Comparison of ENCODE assay signal across 8 cellular contexts in genomic region chr1:109396971-109397370, GRCh38. TPM values are rescaled to one million over a fixed set of nuclear protein-coding genes. Genes with fewer than 3 reads are reported as not detected.
DNase-seq lines count a peak whose midpoint lies in the region; ATAC-seq and TF ChIP-seq lines count a peak whose summit lies in the region.

No MANE protein-coding gene starts in this region.

- H3K36me3 ChIP-seq in HEK293 (ENCODE audit: control insufficient read depth in 2 of 2, insufficient read depth in 1 of 2, low read length in 2 of 2) (peaks cover 5 to 11% of the 10 kb centered on the region in 2 experiments; a peak in 2 of 3 replicates), lung (ENCODE audit: control insufficient read depth in 2 of 2, insufficient read depth in 2 of 2, low read length in 2 of 2) (peaks cover 3 to 10% of the 10 kb centered on the region in 2 donors), upper lobe of left lung (peaks cover 0 to 15% (median 3%) of the 10 kb centered on the region in 4 donors)

- DNase-seq in AG09309 (ENCODE audit: low read depth) (no peak), astrocyte of the cerebellum (ENCODE audit: low read depth) (no peak), lung (ENCODE audit: low spot score) (no peak), upper lobe of left lung (peak in 1 of 2 donors; percentile 55)
- DNase-seq in activated CD4-positive, alpha-beta T cell treated with anti-CD3 and anti-CD28 coated beads for 4 hours = no peak

- in situ Hi-C loops in astrocyte of the cerebellum (cut with HindIII; ENCODE audit: low sequenced_read_pairs) = no loop called here

- POLR2A ChIA-PET in HEK293 (lab: Yijun Ruan, JAX) = interaction anchor here (0.7 to 3.2 kb wide), 9 partner anchors 10 to 297 kb away, joined by 3 to 12 read pairs (median 5); partner anchors contain the start of genes CELSR2 and PSRC1

- H3K27ac ChIP-seq in HEK293 (ENCODE audit: extremely low read depth, low read depth, low read length) (peak overlapping the region; percentile 79; the same call in 1 of the 2 replicates), lung (ENCODE audit: low read depth in 1 of 2, low read length in 1 of 2) (peak overlapping the region; percentile 71 to 92), upper lobe of left lung (peak overlapping the region; percentile 76 to 92 (median 80))

- H3K4me3 ChIP-seq in AG09309 (ENCODE audit: control insufficient read depth, low read depth, low read length) (peak overlapping the region; percentile 65), HEK293 (ENCODE audit: low read depth, low read length) (peak overlapping the region; percentile 67), astrocyte of the cerebellum (ENCODE audit: low read depth, low read length) (peak overlapping the region; percentile 49), lung (peak overlapping the region; percentile 92), upper lobe of left lung (peak overlapping the region; percentile 22 to 98 (median 72))

- H3K9me3 ChIP-seq in HEK293 (ENCODE audit: control insufficient read depth, insufficient read depth, low read depth, low read length) (no peaks in the 10 kb centered on the region), lung (ENCODE audit: control insufficient read depth in 2 of 2, insufficient read depth in 1 of 2, low read length in 1 of 2) (no peaks in the 10 kb centered on the region), upper lobe of left lung (no peaks in the 10 kb centered on the region)

- no peak for TF ChIP-seq POLR2A in upper lobe of left lung (IDR thresholded peaks at IDR 0.05)

- TF ChIP-seq EP300 in upper lobe of left lung (IDR thresholded peaks at IDR 0.05) = no peak

- WGBS in lung, 2 donors = 2 to 8% methylated on average over 14 of the region's 14 CpGs
- WGBS in upper lobe of left lung, 2 donors = 6 to 7% methylated on average over 14 of the region's 14 CpGs

- ATAC-seq in lung (ENCODE audit: insufficient read depth, low FRiP score) = no peak
- ATAC-seq in upper lobe of left lung (ENCODE audit: low FRiP score in 2 of 2) = no peak
- ATAC-seq in GM19023 (IDR thresholded peaks at IDR 0.05; ENCODE audit: unreplicated experiment) = no peak
- no peak for ATAC-seq in esophagus mucosa

- CTCF ChIA-PET in HEK293 (lab: Yijun Ruan, JAX) = interaction anchor here (0.7 to 7.8 kb wide), 8 partner anchors 12 to 137 kb away, joined by 3 to 126 read pairs (median 8); partner anchors contain the start of gene MYBPHL

- H3K4me1 ChIP-seq in HEK293 (ENCODE audit: control insufficient read depth, insufficient read depth, low read length) = peaks cover 16% of the 10 kb centered on the region
- peaks cover 6 to 14% of the 10 kb centered on the region in 2 donors for H3K4me1 ChIP-seq in lung (ENCODE audit: control insufficient read depth in 2 of 2, insufficient read depth in 2 of 2, low read length in 2 of 2)
- H3K4me1 ChIP-seq in upper lobe of left lung = peaks cover 47 to 63% (median 54%) of the 10 kb centered on the region in 4 donors

- H3K27me3 ChIP-seq in lung (ENCODE audit: control insufficient read depth, insufficient read depth) (no peaks in the 10 kb centered on the region), upper lobe of left lung (no peaks in the 10 kb centered on the region)

- TF ChIP-seq CTCF in AG09309 (IDR thresholded peaks at IDR 0.05; ENCODE audit: control insufficient read depth, insufficient read depth, low read depth, low read length, missing control alignments) = no peak
- no peak for TF ChIP-seq CTCF in HEK293 (tag by site-specific recombination; IDR thresholded peaks at IDR 0.05)
- no peak for TF ChIP-seq CTCF in astrocyte of the cerebellum (IDR thresholded peaks at IDR 0.05; ENCODE audit: low read depth, low read length, missing control alignments)
- TF ChIP-seq CTCF in lung (IDR thresholded peaks at IDR 0.05; ENCODE audit: control extremely low read depth, extremely low read depth) = no peak
- TF ChIP-seq CTCF in upper lobe of left lung (IDR thresholded peaks at IDR 0.05) = no peak

TF ChIP-seq in HEK293, 187 proteins besides CTCF, POLR2A, EP300 and RAD21:
- no peak for TF ChIP-seq ZNF558 (tag by site-specific recombination; IDR thresholded peaks at IDR 0.05)
- TF ChIP-seq WT1 (tag by site-specific recombination; IDR thresholded peaks at IDR 0.05) = no peak
- no peak for TF ChIP-seq ZBTB44 (tag by site-specific recombination; IDR thresholded peaks at IDR 0.05)
- TF ChIP-seq ZNF148 (tag by site-specific recombination; IDR thresholded peaks at IDR 0.05; ENCODE audit: borderline replicate concordance) = no peak
- TF ChIP-seq MEIS1 (CRISPR knock-in tag; IDR thresholded peaks at IDR 0.05; ENCODE audit: borderline replicate concordance) = no peak
- no peak for TF ChIP-seq ZNF488 (tag by site-specific recombination; IDR thresholded peaks at IDR 0.05)
- peak; percentile 40 for TF ChIP-seq SP2 (tag by site-specific recombination; IDR thresholded peaks at IDR 0.05)
- TF ChIP-seq ZNF76 (tag by site-specific recombination; IDR thresholded peaks at IDR 0.05; ENCODE audit: borderline replicate concordance, low read depth) = no peak
- TF ChIP-seq ZBTB20 (tag by site-specific recombination; IDR thresholded peaks at IDR 0.05) = peak; percentile 48; the same call in 1 of the 2 replicates
- TF ChIP-seq ZNF157 (tag by site-specific recombination; IDR thresholded peaks at IDR 0.05) = no peak
- TF ChIP-seq ZNF335 (tag by site-specific recombination; conservative IDR thresholded peaks at IDR 0.05) = peak; percentile 71
- TF ChIP-seq ZNF449 (tag by site-specific recombination; IDR thresholded peaks at IDR 0.05) = 0 out of 2 replicates have a peak, but pooled peaks have one; percentile 47
- TF ChIP-seq ZBTB26 (tag by site-specific recombination; optimal IDR thresholded peaks at IDR 0.05) = peak; percentile 18

RNA-seq across cellular contexts. Expression of gene SORT1, which starts 0.7 kb away (rescaled TPM):
- total RNA-seq in lung = 100 to 1,000 TPM in 1 of 2 donors, 10 to 100 TPM in 1; 61.7 to 135 TPM
- 10 to 100 TPM; 39.0 to 53.1 TPM for polyA plus RNA-seq in lung
- 100 to 1,000 TPM; 105 to 222 (median 116) TPM for total RNA-seq in upper lobe of left lung
- total RNA-seq in esophagus mucosa = 60.6 TPM

RNA-seq across cellular contexts. Expression of gene PSMA5, which starts 29.3 kb away (rescaled TPM):
- total RNA-seq in lung = 10 to 100 TPM; 33.8 to 93.0 TPM
- polyA plus RNA-seq in lung = 10 to 100 TPM; 57.1 to 86.6 TPM
- 10 to 100 TPM; 15.2 to 69.5 (median 29.8) TPM for total RNA-seq in upper lobe of left lung
- 86.2 TPM for total RNA-seq in esophagus mucosa
